ENCODE assay signal across 8 cellular contexts in genomic region chr1:7679873-7680790, GRCh38.
DNase-seq lines count a peak whose midpoint lies in the region; ATAC-seq and TF ChIP-seq lines count a peak whose summit lies in the region.

No MANE protein-coding gene starts in this region.

- no peaks in the 10 kb centered on the region for H3K36me3 ChIP-seq in CD4-positive, alpha-beta memory T cell (ENCODE audit: insufficient read depth, low read length)

- peak; percentile 47 to 56 for ATAC-seq in activated CD4-positive, CD25-positive, alpha-beta regulatory T cell treated with anti-CD3 and anti-CD28 coated beads, Interleukin-2, amount 50 U/mL, for 24 hours
- ATAC-seq in GM18517 (IDR thresholded peaks at IDR 0.05; ENCODE audit: unreplicated experiment) (no peak), GM18498 (IDR thresholded peaks at IDR 0.05; ENCODE audit: unreplicated experiment) (no peak)

- intact Hi-C loops in CD4-positive, alpha-beta memory T cell (cut with micrococcal nuclease) = loop anchor here (1.0 kb wide), 1 partner anchor 24 kb away; no protein-coding TSS in a partner anchor

- peak in 4 of 5 donors; percentile 48 to 55 (median 50) for DNase-seq in CD4-positive, alpha-beta memory T cell
- DNase-seq in LNCaP clone FGC (ENCODE audit: low read depth) (no peak), chondrocyte (ENCODE audit: low spot score) (no peak)
- DNase-seq in stimulated activated CD4-positive, alpha-beta T cell treated with anti-CD3 and anti-CD28 coated beads, Interleukin-15, amount 100 ng/mL, for 24 hours = peak; percentile 62

- no peaks in the 10 kb centered on the region for H3K9me3 Mint-ChIP-seq in CD4-positive, alpha-beta memory T cell
- no peaks in the 10 kb centered on the region for H3K9me3 Mint-ChIP-seq in chondrocyte (ENCODE audit: low read depth)

- H3K4me3 Mint-ChIP-seq in CD4-positive, alpha-beta memory T cell = peak overlapping the region; percentile 74 to 88 (median 80)
- H3K4me3 Mint-ChIP-seq in chondrocyte (ENCODE audit: unreplicated experiment) = peak overlapping the region; percentile 76

- no peaks in the 10 kb centered on the region for H3K9me3 ChIP-seq in CD4-positive, alpha-beta memory T cell (ENCODE audit: control insufficient read depth in 1 of 2, low read length in 2 of 2)

- peak overlapping the region; percentile 31 for H3K27ac ChIP-seq in CD4-positive, alpha-beta memory T cell (ENCODE audit: low read depth, low read length)
- H3K27ac ChIP-seq in layer of hippocampus (ENCODE audit: low read depth, low read length) = peak overlapping the region; percentile 82

- TF ChIP-seq CTCF in LNCaP clone FGC (IDR thresholded peaks at IDR 0.05; ENCODE audit: control insufficient read depth, extremely low read depth, insufficient read depth) (no peak), chondrocyte (IDR thresholded peaks at IDR 0.05) (no peak)

- H3K27me3 Mint-ChIP-seq in CD4-positive, alpha-beta memory T cell = peaks cover 0 to 5% of the 10 kb centered on the region in 2 donors
- H3K27me3 Mint-ChIP-seq in chondrocyte (ENCODE audit: low read depth) = peaks cover 6% of the 10 kb centered on the region

- no peaks in the 10 kb centered on the region for H3K27me3 ChIP-seq in CD4-positive, alpha-beta memory T cell (ENCODE audit: insufficient read depth, low read length)
- no peaks in the 10 kb centered on the region for H3K27me3 ChIP-seq in layer of hippocampus (ENCODE audit: control insufficient read depth, insufficient read depth, low read length)

- peak overlapping the region; percentile 42 to 66 for H3K4me3 ChIP-seq in CD4-positive, alpha-beta memory T cell (ENCODE audit: low read length in 2 of 2)
- peak overlapping the region; percentile 56 for H3K4me3 ChIP-seq in LNCaP clone FGC (ENCODE audit: low read depth, low read length)

- H3K36me3 Mint-ChIP-seq in CD4-positive, alpha-beta memory T cell = no peaks in the 10 kb centered on the region
- H3K36me3 Mint-ChIP-seq in chondrocyte (ENCODE audit: low read depth) = no peaks in the 10 kb centered on the region

- H3K27ac Mint-ChIP-seq in CD4-positive, alpha-beta memory T cell = peak overlapping the region in 1 of 7 donors; percentile 42
- H3K27ac Mint-ChIP-seq in chondrocyte (ENCODE audit: unreplicated experiment) = peak overlapping the region; percentile 5

- peaks cover 9% of the 10 kb centered on the region for H3K4me1 ChIP-seq in CD4-positive, alpha-beta memory T cell (ENCODE audit: insufficient read depth, low read length)

- peaks cover 0 to 1% (median 0%) of the 10 kb centered on the region in 4 donors for H3K4me1 Mint-ChIP-seq in CD4-positive, alpha-beta memory T cell
- no peaks in the 10 kb centered on the region for H3K4me1 Mint-ChIP-seq in chondrocyte (ENCODE audit: low read depth)

- POLR2A ChIA-PET in CD4-positive, alpha-beta memory T cell (lab: Charles Lee; ENCODE audit: partially characterized antibody) = interaction anchor here (0.9 to 2.2 kb wide), 8 partner anchors 10 to 72 kb away, joined by 3 to 11 read pairs (median 8); no protein-coding TSS in a partner anchor

- CTCF ChIA-PET in CD4-positive, alpha-beta memory T cell (lab: Charles Lee; ENCODE audit: partially characterized antibody) = interaction anchor here (0.8 to 4.3 kb wide), 4 partner anchors 11 to 72 kb away, joined by 3 to 33 read pairs (median 4); no protein-coding TSS in a partner anchor

Comparison
In these comparisons a context has a peak if more than half of its experiments do, and no peak if none do; other contexts are left out.
1. DNase-seq: peak in CD4-positive, alpha-beta memory T cell (4 of 5) and stimulated activated CD4-positive, alpha-beta T cell treated with anti-CD3 and anti-CD28 coated beads, Interleukin-15, amount 100 ng/mL, for 24 hours (single experiment); none in LNCaP clone FGC (single experiment) and chondrocyte (single experiment).
2. ATAC-seq: peak in activated CD4-positive, CD25-positive, alpha-beta regulatory T cell treated with anti-CD3 and anti-CD28 coated beads, Interleukin-2, amount 50 U/mL, for 24 hours (2 of 2); none in GM18517 (single experiment) and GM18498 (single experiment).